In genomic region chr10:112639291-112639690, GRCh38 we compare ENCODE assay signal across 16 cellular contexts.
"Had no signal": no experiment of that assay in that cellular context is flagged by ENCODE, and none has a peak within 500 bp of the region (broad histone marks: within the 10 kb centered on the region; RNA-seq: fewer than 3 reads in every experiment).

No MANE protein-coding gene starts in this region.

- H3K4me1 Mint-ChIP-seq: activated CD4-positive, alpha-beta T cell treated with anti-CD3 and anti-CD28 coated beads, Interleukin-2, amount 10 ng/mL, durations not matched to agents 24 days and 14 days; activated naive CD8-positive, alpha-beta T cell treated with anti-CD3 and anti-CD28 coated beads for 36 hours had no signal

- H3K4me3 ChIP-seq: colonic mucosa, lung had no signal

- H3K27me3 ChIP-seq: colonic mucosa had no signal

- H3K27ac ChIP-seq: colonic mucosa had no signal

- H3K4me1 ChIP-seq: colonic mucosa had no signal

- H3K4me3 Mint-ChIP-seq: activated CD4-positive, alpha-beta T cell treated with anti-CD3 and anti-CD28 coated beads, Interleukin-2, amount 10 ng/mL, durations not matched to agents 24 days and 14 days; activated CD8-positive, alpha-beta T cell treated with anti-CD3 and anti-CD28 coated beads for 36 hours; activated naive CD8-positive, alpha-beta T cell treated with anti-CD3 and anti-CD28 coated beads for 36 hours; activated T-helper 17 cell treated with anti-CD3 and anti-CD28 coated beads, Interleukin-2, amount 50 U/mL, for 72 hours; brain; mesothelial cell of epicardium; nephron; stimulated activated naive B cell treated with anti-CD40 and anti-IgM and Interleukin-4, amounts not matched to agents 10 μg/mL and 1 μg/mL and 100 μg/mL, for 72 hours; T-helper 1 cell treated with Interleukin-12 subunit alpha and Interleukin-12 subunit beta and Interleukin-4 antibody, amounts not matched to agents 30 μg/mL and 1 μg/mL, for 36 hours had no signal

- H3K27me3 Mint-ChIP-seq: activated CD4-positive, alpha-beta T cell treated with anti-CD3 and anti-CD28 coated beads, Interleukin-2, amount 10 ng/mL, durations not matched to agents 24 days and 14 days; activated CD8-positive, alpha-beta T cell treated with anti-CD3 and anti-CD28 coated beads for 36 hours; activated naive CD8-positive, alpha-beta T cell treated with anti-CD3 and anti-CD28 coated beads for 36 hours; activated T-helper 17 cell treated with anti-CD3 and anti-CD28 coated beads, Interleukin-2, amount 50 U/mL, for 72 hours; brain; stimulated activated naive B cell treated with anti-CD40 and anti-IgM and Interleukin-4, amounts not matched to agents 10 μg/mL and 1 μg/mL and 100 μg/mL, for 72 hours had no signal

- H3K27ac Mint-ChIP-seq: activated CD4-positive, alpha-beta T cell treated with anti-CD3 and anti-CD28 coated beads, Interleukin-2, amount 10 ng/mL, durations not matched to agents 24 days and 14 days; activated CD8-positive, alpha-beta T cell treated with anti-CD3 and anti-CD28 coated beads for 36 hours; activated naive CD8-positive, alpha-beta T cell treated with anti-CD3 and anti-CD28 coated beads for 36 hours; activated T-helper 17 cell treated with anti-CD3 and anti-CD28 coated beads, Interleukin-2, amount 50 U/mL, for 72 hours; brain; mesothelial cell of epicardium; nephron; stimulated activated naive B cell treated with anti-CD40 and anti-IgM and Interleukin-4, amounts not matched to agents 10 μg/mL and 1 μg/mL and 100 μg/mL, for 72 hours; T-helper 1 cell treated with Interleukin-12 subunit alpha and Interleukin-12 subunit beta and Interleukin-4 antibody, amounts not matched to agents 30 μg/mL and 1 μg/mL, for 36 hours had no signal

- H3K36me3 Mint-ChIP-seq: activated naive CD8-positive, alpha-beta T cell treated with anti-CD3 and anti-CD28 coated beads for 36 hours; brain; mesothelial cell of epicardium had no signal

- H3K9me3 Mint-ChIP-seq: activated CD4-positive, alpha-beta T cell treated with anti-CD3 and anti-CD28 coated beads, Interleukin-2, amount 10 ng/mL, durations not matched to agents 24 days and 14 days; activated CD8-positive, alpha-beta T cell treated with anti-CD3 and anti-CD28 coated beads for 36 hours; activated naive CD8-positive, alpha-beta T cell treated with anti-CD3 and anti-CD28 coated beads for 36 hours; activated T-helper 17 cell treated with anti-CD3 and anti-CD28 coated beads, Interleukin-2, amount 50 U/mL, for 72 hours; brain; nephron; stimulated activated naive B cell treated with anti-CD40 and anti-IgM and Interleukin-4, amounts not matched to agents 10 μg/mL and 1 μg/mL and 100 μg/mL, for 72 hours; T-helper 1 cell treated with Interleukin-12 subunit alpha and Interleukin-12 subunit beta and Interleukin-4 antibody, amounts not matched to agents 30 μg/mL and 1 μg/mL, for 36 hours had no signal

- H3K36me3 ChIP-seq: colonic mucosa had no signal

- ATAC-seq: activated CD8-positive, alpha-beta T cell treated with anti-CD3 and anti-CD28 coated beads for 36 hours; activated T-helper 17 cell treated with anti-CD3 and anti-CD28 coated beads, Interleukin-2, amount 50 U/mL, for 72 hours; stimulated activated naive B cell treated with anti-CD40 and anti-IgM and Interleukin-4, amounts not matched to agents 10 μg/mL and 1 μg/mL and 100 μg/mL, for 72 hours had no signal

- DNase-seq: activated CD4-positive, alpha-beta T cell treated with anti-CD3 and anti-CD28 coated beads, Interleukin-2, amount 10 ng/mL, durations not matched to agents 24 days and 14 days; activated CD8-positive, alpha-beta T cell treated with anti-CD3 and anti-CD28 coated beads for 36 hours; activated naive CD4-positive, alpha-beta T cell; activated naive CD8-positive, alpha-beta T cell treated with anti-CD3 and anti-CD28 coated beads for 36 hours; activated T-cell treated with anti-CD3 and anti-CD28 coated beads, Interleukin-2, amount 50 U/mL, for 1 hour; amygdala; central memory CD4-positive, alpha-beta T cell; colonic mucosa; retina; stimulated activated naive B cell treated with anti-CD40 and anti-IgM and Interleukin-4, amounts not matched to agents 10 μg/mL and 1 μg/mL and 100 μg/mL, for 72 hours had no signal

- H3K9me3 ChIP-seq: colonic mucosa had no signal
